ENCODE assay signal across 1 cellular context in the genomic region with DNA sequence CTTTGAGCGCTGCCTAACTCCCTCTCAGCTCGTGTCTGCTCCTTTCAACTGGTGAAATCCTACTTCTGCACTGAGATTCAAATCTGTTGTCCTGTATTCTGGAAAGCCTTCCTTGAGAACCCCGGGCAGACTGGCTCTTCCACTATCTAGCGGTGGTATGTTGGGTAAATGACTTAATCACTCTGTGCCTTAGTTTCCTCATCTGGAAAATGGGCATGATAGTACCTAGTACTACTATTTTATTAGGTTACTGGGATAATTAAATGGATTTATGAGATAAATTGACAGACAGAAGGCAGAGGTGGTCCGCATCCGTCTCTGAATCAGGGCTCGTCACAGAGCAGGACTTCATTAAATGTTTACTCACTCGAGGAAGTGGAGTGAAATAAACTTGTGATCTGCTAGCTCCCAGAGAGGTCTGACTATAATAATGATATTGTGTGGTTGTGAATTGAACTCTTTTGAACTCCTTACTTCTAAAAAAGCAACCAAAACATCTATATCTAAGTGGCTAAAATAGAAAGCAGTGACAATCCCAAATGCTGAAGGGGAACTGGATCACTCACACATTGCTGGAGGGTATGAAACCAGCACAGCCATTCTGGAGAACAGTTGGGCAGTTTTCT.
TF ChIP-seq lines count a peak whose summit lies in the region.

No MANE protein-coding gene starts in this region.

TF ChIP-seq in WTC11, 78 proteins besides CTCF, POLR2A, EP300 and RAD21 (continued from another document):
- TF ChIP-seq SMAD3 (CRISPR knock-in tag; IDR thresholded peaks at IDR 0.05; ENCODE audit: borderline replicate concordance), result no peak
